Comparison of ENCODE assay signal across 5 cellular contexts in the genomic region with DNA sequence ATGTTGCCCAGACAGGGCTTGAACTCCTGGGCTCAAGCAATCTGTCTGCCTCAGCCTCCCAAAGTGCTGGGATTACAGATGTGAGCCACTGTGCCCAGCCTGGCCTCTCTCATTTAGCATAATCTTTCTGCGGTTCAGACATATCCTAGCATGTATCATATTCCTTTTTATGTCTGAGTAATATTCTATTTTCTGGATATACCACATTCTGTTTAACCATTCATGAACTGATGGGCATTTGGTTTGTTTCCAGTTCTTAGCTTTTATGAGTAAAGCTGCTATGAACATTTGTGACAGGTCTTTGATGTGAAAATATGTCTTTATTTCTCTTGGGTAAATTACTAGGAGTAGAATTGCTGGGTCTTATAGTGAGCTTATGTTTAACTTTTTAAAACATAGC.
A peak's percentile ranks its signal among the peaks of the same experiment; 100 is the strongest.
TF ChIP-seq lines count a peak whose summit lies in the region.

No MANE protein-coding gene starts in this region.

TF ChIP-seq in SK-N-SH treated with all-trans-retinoic acid at 6 μM for 48 hours, 23 proteins besides CTCF, POLR2A, EP300 and RAD21:
- TF ChIP-seq, protein P1, sequence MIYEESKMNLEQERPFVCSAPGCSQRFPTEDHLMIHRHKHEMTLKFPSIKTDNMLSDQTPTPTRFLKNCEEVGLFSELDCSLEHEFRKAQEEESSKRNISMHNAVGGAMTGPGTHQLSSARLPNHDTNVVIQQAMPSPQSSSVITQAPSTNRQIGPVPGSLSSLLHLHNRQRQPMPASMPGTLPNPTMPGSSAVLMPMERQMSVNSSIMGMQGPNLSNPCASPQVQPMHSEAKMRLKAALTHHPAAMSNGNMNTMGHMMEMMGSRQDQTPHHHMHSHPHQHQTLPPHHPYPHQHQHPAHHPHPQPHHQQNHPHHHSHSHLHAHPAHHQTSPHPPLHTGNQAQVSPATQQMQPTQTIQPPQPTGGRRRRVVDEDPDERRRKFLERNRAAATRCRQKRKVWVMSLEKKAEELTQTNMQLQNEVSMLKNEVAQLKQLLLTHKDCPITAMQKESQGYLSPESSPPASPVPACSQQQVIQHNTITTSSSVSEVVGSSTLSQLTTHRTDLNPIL (CRISPR knock-in tag; IDR thresholded peaks at IDR 0.05; ENCODE audit: low read depth): no peak
- TF ChIP-seq ZNF565 (CRISPR knock-in tag; conservative IDR thresholded peaks at IDR 0.05; ENCODE audit: low read depth) (no peak), BACH2 (CRISPR knock-in tag; IDR thresholded peaks at IDR 0.05; ENCODE audit: borderline replicate concordance) (no peak), ZNF8 (CRISPR knock-in tag; IDR thresholded peaks at IDR 0.05) (peak; percentile 96)
- TF ChIP-seq, protein P2, sequence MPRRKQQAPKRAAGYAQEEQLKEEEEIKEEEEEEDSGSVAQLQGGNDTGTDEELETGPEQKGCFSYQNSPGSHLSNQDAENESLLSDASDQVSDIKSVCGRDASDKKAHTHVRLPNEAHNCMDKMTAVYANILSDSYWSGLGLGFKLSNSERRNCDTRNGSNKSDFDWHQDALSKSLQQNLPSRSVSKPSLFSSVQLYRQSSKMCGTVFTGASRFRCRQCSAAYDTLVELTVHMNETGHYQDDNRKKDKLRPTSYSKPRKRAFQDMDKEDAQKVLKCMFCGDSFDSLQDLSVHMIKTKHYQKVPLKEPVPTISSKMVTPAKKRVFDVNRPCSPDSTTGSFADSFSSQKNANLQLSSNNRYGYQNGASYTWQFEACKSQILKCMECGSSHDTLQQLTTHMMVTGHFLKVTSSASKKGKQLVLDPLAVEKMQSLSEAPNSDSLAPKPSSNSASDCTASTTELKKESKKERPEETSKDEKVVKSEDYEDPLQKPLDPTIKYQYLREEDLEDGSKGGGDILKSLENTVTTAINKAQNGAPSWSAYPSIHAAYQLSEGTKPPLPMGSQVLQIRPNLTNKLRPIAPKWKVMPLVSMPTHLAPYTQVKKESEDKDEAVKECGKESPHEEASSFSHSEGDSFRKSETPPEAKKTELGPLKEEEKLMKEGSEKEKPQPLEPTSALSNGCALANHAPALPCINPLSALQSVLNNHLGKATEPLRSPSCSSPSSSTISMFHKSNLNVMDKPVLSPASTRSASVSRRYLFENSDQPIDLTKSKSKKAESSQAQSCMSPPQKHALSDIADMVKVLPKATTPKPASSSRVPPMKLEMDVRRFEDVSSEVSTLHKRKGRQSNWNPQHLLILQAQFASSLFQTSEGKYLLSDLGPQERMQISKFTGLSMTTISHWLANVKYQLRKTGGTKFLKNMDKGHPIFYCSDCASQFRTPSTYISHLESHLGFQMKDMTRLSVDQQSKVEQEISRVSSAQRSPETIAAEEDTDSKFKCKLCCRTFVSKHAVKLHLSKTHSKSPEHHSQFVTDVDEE (CRISPR knock-in tag; IDR thresholded peaks at IDR 0.05): no peak
TF ChIP-seq in SK-N-SH treated with all-trans-retinoic acid at 6 μM for 48 hours: peak in this region for 1.

TF ChIP-seq in SK-N-SH, 30 proteins besides CTCF, POLR2A, EP300 and RAD21 (continues in another document):
- TF ChIP-seq, protein P3, sequence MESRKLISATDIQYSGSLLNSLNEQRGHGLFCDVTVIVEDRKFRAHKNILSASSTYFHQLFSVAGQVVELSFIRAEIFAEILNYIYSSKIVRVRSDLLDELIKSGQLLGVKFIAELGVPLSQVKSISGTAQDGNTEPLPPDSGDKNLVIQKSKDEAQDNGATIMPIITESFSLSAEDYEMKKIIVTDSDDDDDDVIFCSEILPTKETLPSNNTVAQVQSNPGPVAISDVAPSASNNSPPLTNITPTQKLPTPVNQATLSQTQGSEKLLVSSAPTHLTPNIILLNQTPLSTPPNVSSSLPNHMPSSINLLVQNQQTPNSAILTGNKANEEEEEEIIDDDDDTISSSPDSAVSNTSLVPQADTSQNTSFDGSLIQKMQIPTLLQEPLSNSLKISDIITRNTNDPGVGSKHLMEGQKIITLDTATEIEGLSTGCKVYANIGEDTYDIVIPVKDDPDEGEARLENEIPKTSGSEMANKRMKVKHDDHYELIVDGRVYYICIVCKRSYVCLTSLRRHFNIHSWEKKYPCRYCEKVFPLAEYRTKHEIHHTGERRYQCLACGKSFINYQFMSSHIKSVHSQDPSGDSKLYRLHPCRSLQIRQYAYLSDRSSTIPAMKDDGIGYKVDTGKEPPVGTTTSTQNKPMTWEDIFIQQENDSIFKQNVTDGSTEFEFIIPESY (IDR thresholded peaks at IDR 0.05; ENCODE audit: borderline replicate concordance, low read depth): no peak
- TF ChIP-seq YY1 (IDR thresholded peaks at IDR 0.05; ENCODE audit: low read depth): no peak

TF ChIP-seq in HEK293, 187 proteins besides CTCF, POLR2A, EP300 and RAD21:
- TF ChIP-seq ZNF146 (tag by site-specific recombination; IDR thresholded peaks at IDR 0.05): 0 out of 2 replicates have a peak, but pooled peaks have one; percentile 25
- TF ChIP-seq ZNF530 (tag by site-specific recombination; IDR thresholded peaks at IDR 0.05; ENCODE audit: low read depth): no peak

TF ChIP-seq in K562, 482 proteins besides CTCF, POLR2A, EP300 and RAD21:
- peak; percentile 7 for TF ChIP-seq ZNF146 (CRISPR knock-in tag; IDR thresholded peaks at IDR 0.05; ENCODE audit: unreplicated experiment)
- TF ChIP-seq, protein P4, sequence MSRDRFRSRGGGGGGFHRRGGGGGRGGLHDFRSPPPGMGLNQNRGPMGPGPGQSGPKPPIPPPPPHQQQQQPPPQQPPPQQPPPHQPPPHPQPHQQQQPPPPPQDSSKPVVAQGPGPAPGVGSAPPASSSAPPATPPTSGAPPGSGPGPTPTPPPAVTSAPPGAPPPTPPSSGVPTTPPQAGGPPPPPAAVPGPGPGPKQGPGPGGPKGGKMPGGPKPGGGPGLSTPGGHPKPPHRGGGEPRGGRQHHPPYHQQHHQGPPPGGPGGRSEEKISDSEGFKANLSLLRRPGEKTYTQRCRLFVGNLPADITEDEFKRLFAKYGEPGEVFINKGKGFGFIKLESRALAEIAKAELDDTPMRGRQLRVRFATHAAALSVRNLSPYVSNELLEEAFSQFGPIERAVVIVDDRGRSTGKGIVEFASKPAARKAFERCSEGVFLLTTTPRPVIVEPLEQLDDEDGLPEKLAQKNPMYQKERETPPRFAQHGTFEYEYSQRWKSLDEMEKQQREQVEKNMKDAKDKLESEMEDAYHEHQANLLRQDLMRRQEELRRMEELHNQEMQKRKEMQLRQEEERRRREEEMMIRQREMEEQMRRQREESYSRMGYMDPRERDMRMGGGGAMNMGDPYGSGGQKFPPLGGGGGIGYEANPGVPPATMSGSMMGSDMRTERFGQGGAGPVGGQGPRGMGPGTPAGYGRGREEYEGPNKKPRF (IDR thresholded peaks at IDR 0.05; ENCODE audit: low read depth, low read length): no peak
TF ChIP-seq in K562: peak in this region for 1.

TF ChIP-seq in H1, 55 proteins besides CTCF, POLR2A, EP300 and RAD21:
- TF ChIP-seq KDM1A (IDR thresholded peaks at IDR 0.05; ENCODE audit: borderline replicate concordance, low read length): 0 out of 2 replicates have a peak, but pooled peaks have one; percentile 38
- no peak for TF ChIP-seq TAF1 (IDR thresholded peaks at IDR 0.05; ENCODE audit: low read depth, low read length)
